Comparison of ENCODE assay signal across 8 cellular contexts in genomic region chr17:28744104-28744801, GRCh38. TPM values are rescaled to one million over a fixed set of nuclear protein-coding genes. Genes with fewer than 3 reads are reported as not detected.
DNase-seq lines count a peak whose midpoint lies in the region; ATAC-seq and TF ChIP-seq lines count a peak whose summit lies in the region.

No MANE protein-coding gene starts in this region.

- H3K27ac ChIP-seq in HUES64 (ENCODE audit: low read depth, low read length) = peak overlapping the region; percentile 100
- H3K27ac ChIP-seq in caudate nucleus (ENCODE audit: low read depth, low read length) = peak overlapping the region; percentile 98

- H3K4me1 ChIP-seq in HUES64 (ENCODE audit: insufficient read depth, low read length) = peaks cover 14% of the 10 kb centered on the region; the same call in 1 of the 2 replicates

- H3K4me3 ChIP-seq in HUES64 (ENCODE audit: low read length) (peak overlapping the region; percentile 87), WI38 (ENCODE audit: low read depth, low read length) (peak overlapping the region; percentile 75)

- H3K36me3 ChIP-seq in HUES64 (ENCODE audit: insufficient read depth, low read length) = peaks cover 41% of the 10 kb centered on the region

- H3K27me3 ChIP-seq in HUES64 (ENCODE audit: insufficient read depth, low read length) = no peaks in the 10 kb centered on the region

- under 1% methylated on average over 53 of the region's 53 CpGs for whole genome bisulfite sequencing in HUES64

- DNase-seq in 8988T (peak; percentile 69), caudate nucleus (lab: John Stamatoyannopoulos, UW) (peak in 24 of 61 donors; percentile 12 to 82 (median 48)), kidney tubule cell (ENCODE audit: low spot score) (peak; percentile 76), NCI-H1694 (lab: John Stamatoyannopoulos, UW) (no peak)
- DNase-seq in stimulated activated CD4-positive, alpha-beta T cell treated with anti-CD3 and anti-CD28 coated beads, Interleukin-2, amount 100 ng/mL, for 48 hours = peak; percentile 67 to 68

- peak; percentile 35 for ATAC-seq in GM19023 (IDR thresholded peaks at IDR 0.05; ENCODE audit: unreplicated experiment)

- H3K9ac ChIP-seq in HUES64 (ENCODE audit: low read depth, low read length) = peak overlapping the region; percentile 96

- H3K9me3 ChIP-seq in HUES64 (ENCODE audit: insufficient read depth, low read depth, low read length) = no peaks in the 10 kb centered on the region

- no peak for TF ChIP-seq CTCF in WI38 (IDR thresholded peaks at IDR 0.05; ENCODE audit: low read depth, low read length)

RNA-seq across cellular contexts. Expression of gene TRAF4, which starts 0.4 kb away (rescaled TPM):
- 118 TPM for polyA plus RNA-seq in HUES64 (2013, experiment 1 of 2)
- 115 TPM for polyA plus RNA-seq in HUES64 (2013, experiment 2 of 2)

RNA-seq across cellular contexts. Expression of gene NEK8, which starts 15.7 kb away (rescaled TPM):
- polyA plus RNA-seq in HUES64 (2013, experiment 1 of 2) = 10.3 TPM
- polyA plus RNA-seq in HUES64 (2013, experiment 2 of 2) = 8.4 TPM

RNA-seq across cellular contexts. Expression of gene TLCD1, which starts 18.2 kb away (rescaled TPM):
- 32.9 TPM for polyA plus RNA-seq in HUES64 (2013, experiment 1 of 2)
- 35.6 TPM for polyA plus RNA-seq in HUES64 (2013, experiment 2 of 2)

RNA-seq across cellular contexts. Expression of gene RPL23A, which starts 24.5 kb away (rescaled TPM):
- polyA plus RNA-seq in HUES64 (2013, experiment 1 of 2) = 2,115 TPM
- 2,394 TPM for polyA plus RNA-seq in HUES64 (2013, experiment 2 of 2)

RNA-seq across cellular contexts. Expression of gene RAB34, which starts 26.6 kb away (rescaled TPM):
- 182 TPM for polyA plus RNA-seq in HUES64 (2013, experiment 1 of 2)
- 154 TPM for polyA plus RNA-seq in HUES64 (2013, experiment 2 of 2)
